Comparison of ENCODE assay signal across 9 cellular contexts in the genomic region with DNA sequence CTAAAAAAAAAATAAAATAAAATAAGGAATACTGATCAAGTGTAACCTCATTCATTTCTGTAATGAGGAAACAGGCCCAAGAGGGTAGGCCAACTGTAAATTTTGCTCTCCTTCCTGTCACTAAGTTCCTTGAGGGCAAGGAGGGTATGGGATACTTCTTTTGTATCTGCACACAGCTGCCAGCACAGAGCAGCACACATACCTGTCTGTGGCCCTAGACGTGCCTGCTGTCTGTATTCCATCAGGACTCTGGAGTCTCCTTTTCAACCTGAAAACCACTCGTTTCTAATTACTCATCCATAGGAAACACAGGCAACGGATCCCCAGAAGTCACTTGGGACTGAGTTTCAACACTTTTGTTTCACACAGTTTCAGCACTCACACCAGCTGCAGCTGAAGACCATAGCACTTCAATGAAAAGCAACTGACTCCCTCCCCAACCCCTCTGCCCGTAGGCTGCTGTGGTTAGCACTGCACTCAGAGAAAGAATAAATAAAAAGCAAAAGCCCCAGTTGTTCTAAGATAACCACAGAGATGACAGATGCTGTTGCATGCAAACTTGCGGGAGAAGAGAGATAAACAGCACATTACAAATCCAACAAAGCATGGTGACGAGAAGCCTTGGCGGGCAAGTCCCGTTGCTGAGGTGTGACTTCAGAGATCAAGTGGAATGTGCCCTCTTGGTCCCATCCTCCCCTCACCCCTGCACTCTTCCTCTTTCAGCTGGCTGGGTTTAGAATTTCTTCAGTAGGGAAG. TPM values are rescaled to one million over a fixed set of nuclear protein-coding genes. Genes with fewer than 3 reads are reported as not detected.
DNase-seq lines count a peak whose midpoint lies in the region; ATAC-seq, FAIRE-seq and TF ChIP-seq lines count a peak whose summit lies in the region.
"Had no signal": no experiment of that assay in that cellular context is flagged by ENCODE, and none has a peak within 500 bp of the region (broad histone marks: within the 10 kb centered on the region; RNA-seq: fewer than 3 reads in every experiment).

No MANE protein-coding gene starts in this region.

- peaks cover 18% of the 10 kb centered on the region for H3K4me1 Mint-ChIP-seq in endothelial cell (ENCODE audit: unreplicated experiment)

- intact Hi-C loops in K562 (cut with micrococcal nuclease) = no loop called here
- intact Hi-C loops in testis (cut with DNase I; ENCODE audit: low total_unique reads) = no loop called here

- POLR2A ChIA-PET in K562 (lab: Yijun Ruan, JAX) = no interaction called here

- CTCF ChIA-PET in K562 (lab: Yijun Ruan, JAX; ENCODE audit: low intra/inter-chr PET ratio) = no interaction called here

- no peaks in the 10 kb centered on the region for H3K9me1 ChIP-seq in K562 (ENCODE audit: control insufficient read depth, insufficient read depth, low read length)

- TF ChIP-seq POLR2A in K562 (conservative IDR thresholded peaks at IDR 0.05) (no peak), testis (IDR thresholded peaks at IDR 0.05) (no peak)

- no peak overlapping the region for H2AFZ ChIP-seq in K562 (ENCODE audit: low read depth, low read length)

- H3K27me3 Mint-ChIP-seq in endothelial cell (ENCODE audit: unreplicated experiment) = peaks cover 4% of the 10 kb centered on the region

- peaks cover 10% of the 10 kb centered on the region for H3K9me3 Mint-ChIP-seq in endothelial cell (ENCODE audit: unreplicated experiment)

- no peaks in the 10 kb centered on the region for H3K9me3 ChIP-seq in K562 (replicated peaks; ENCODE audit: control insufficient read depth, insufficient read depth, low read depth, low read length)
- H3K9me3 ChIP-seq in testis = no peaks in the 10 kb centered on the region
- no peaks in the 10 kb centered on the region for H3K9me3 ChIP-seq in BE2C

- no peak for TF ChIP-seq RAD21 in K562 (CRISPR knock-in tag; conservative IDR thresholded peaks at IDR 0.05 in 1 of 2, IDR thresholded peaks at IDR 0.05 in 1 of 2)

- H3K36me3 Mint-ChIP-seq in endothelial cell (ENCODE audit: low read depth, unreplicated experiment) = peaks cover 24% of the 10 kb centered on the region

- H3K4me2 ChIP-seq in K562 (ENCODE audit: insufficient read depth, low read length) = no peak overlapping the region

- no peaks in the 10 kb centered on the region for H4K20me1 ChIP-seq in K562 (replicated peaks; ENCODE audit: control insufficient read depth, insufficient read depth, low read length)

- H3K36me3 ChIP-seq in K562 (ENCODE audit: control insufficient read depth, insufficient read depth, low read length) = peaks cover 15% of the 10 kb centered on the region; the same call in 1 of the 3 replicates
- no peaks in the 10 kb centered on the region for H3K36me3 ChIP-seq in testis (ENCODE audit: low read depth, missing control alignments)
- H3K36me3 ChIP-seq in BE2C = no peaks in the 10 kb centered on the region

- H3K4me3 ChIP-seq in K562 = no peak overlapping the region
- no peak overlapping the region for H3K4me3 ChIP-seq in testis
- no peak overlapping the region for H3K4me3 ChIP-seq in BE2C (ENCODE audit: low read depth, low read length)

- no peak for TF ChIP-seq EP300 in K562 (IDR thresholded peaks at IDR 0.05; ENCODE audit: low read length)

- no peak for FAIRE-seq in K562 (lab: Jason Lieb, UNC)
- FAIRE-seq: endometrium had no signal

- peak; percentile 67 for DNase-seq in GM10266 (ENCODE audit: extremely low spot score)
- peak; percentile 96 for DNase-seq in MV-4-11 (lab: John Stamatoyannopoulos, UW)
- DNase-seq in K562 (ENCODE audit: extremely low read depth in 1 of 4, low spot score in 3 of 4) = peak in 2 of 4 experiments; percentile 8 to 9
- peak; percentile 37 for DNase-seq in stimulated activated CD8-positive, alpha-beta memory T cell treated with anti-CD3 and anti-CD28 coated beads, Interleukin-4, amount 100 ng/mL, for 48 hours
- no peak for DNase-seq in testis
- DNase-seq in endothelial cell (ENCODE audit: low spot score) = no peak
- no peak for DNase-seq in BE2C

- H3K27ac Mint-ChIP-seq in endothelial cell (ENCODE audit: unreplicated experiment) = no peak overlapping the region

- no peak overlapping the region for H3K4me3 Mint-ChIP-seq in endothelial cell (ENCODE audit: unreplicated experiment)

- WGBS in K562 (ENCODE audit: insufficient coverage, low coverage, missing lambda C conversion rate) = 48% methylated on average over 8 of the region's 8 CpGs
- 65 to 72% methylated on average over 8 of the region's 8 CpGs for WGBS in testis, 2 donors

- in situ Hi-C loops in K562 (cut with MboI) = no loop called here

- ATAC-seq in GM21619 (IDR thresholded peaks at IDR 0.05; ENCODE audit: unreplicated experiment) (peak; percentile 86), K562 (no peak)

- H3K27me3 ChIP-seq in K562 (ENCODE audit: control insufficient read depth in 2 of 2, insufficient read depth in 2 of 2, low read length in 2 of 2) (no peaks in the 10 kb centered on the region), testis (no peaks in the 10 kb centered on the region), BE2C (peaks cover 23% of the 10 kb centered on the region)

- no peaks in the 10 kb centered on the region for H3K79me2 ChIP-seq in K562 (ENCODE audit: control insufficient read depth, insufficient read depth, low read length)

- peaks cover 0 to 4% of the 10 kb centered on the region in 2 experiments; a peak in 2 of 5 replicates for H3K4me1 ChIP-seq in K562 (replicated peaks in 1 of 2; ENCODE audit: control insufficient read depth in 2 of 2, insufficient read depth in 2 of 2, low read length in 2 of 2)
- peaks cover 5% of the 10 kb centered on the region for H3K4me1 ChIP-seq in testis
- no peaks in the 10 kb centered on the region for H3K4me1 ChIP-seq in BE2C

- no peak overlapping the region for H3K9ac ChIP-seq in K562 (ENCODE audit: insufficient read depth in 1 of 2, low read depth in 2 of 2, low read length in 2 of 2)

- TF ChIP-seq CTCF in GM10266 (IDR thresholded peaks at IDR 0.05; ENCODE audit: control insufficient read depth, insufficient read depth, low read depth, missing control alignments) (no peak), K562 (IDR thresholded peaks at IDR 0.05 in 2 of 3, conservative IDR thresholded peaks at IDR 0.05 in 1 of 3; ENCODE audit: insufficient read depth in 2 of 3, low read depth in 1 of 3, low read length in 3 of 3) (no peak), testis (IDR thresholded peaks at IDR 0.05) (no peak), endothelial cell (IDR thresholded peaks at IDR 0.05; ENCODE audit: unreplicated experiment) (no peak), BE2C (IDR thresholded peaks at IDR 0.05; ENCODE audit: low read depth, low read length) (no peak)

- BruUV-seq in K562 (replicated peaks; lab: Mats Ljungman, UMichigan) = no TSS peak

- H3K27ac ChIP-seq in K562 (ENCODE audit: extremely low read depth, low read depth, low read length) = no peak overlapping the region
- no peak overlapping the region for H3K27ac ChIP-seq in testis

TF ChIP-seq in K562, 482 proteins besides CTCF, POLR2A, EP300 and RAD21:
- TF ChIP-seq ZNF830 (CRISPR knock-in tag; IDR thresholded peaks at IDR 0.05) (no peak), TAL1 (IDR thresholded peaks at IDR 0.05) (peak; percentile 22), CBFA2T3 (IDR thresholded peaks at IDR 0.05) (peak; percentile 36; the same call in 1 of the 2 replicates), HOXB6 (CRISPR knock-in tag; IDR thresholded peaks at IDR 0.05; ENCODE audit: borderline replicate concordance) (no peak), MEIS2 (IDR thresholded peaks at IDR 0.05; ENCODE audit: partially characterized antibody) (peak; percentile 39), TCF3 (CRISPR knock-in tag; IDR thresholded peaks at IDR 0.05) (peak; percentile 71)

RNA-seq across cellular contexts. Expression of gene CRACR2A, which starts 24.9 kb away (rescaled TPM):
- 44.8 and 46.3 TPM in 2 replicates for total RNA-seq in K562 (2011; cell fraction: chromatin; rRNA removed; ENCODE audit: low replicate concordance)
- total RNA-seq in K562 (2011; cell fraction: nucleolus; rRNA removed) = 26.6 and 28.7 TPM in 2 replicates
- total RNA-seq in K562 (2011; cell fraction: nucleoplasm; rRNA removed) = 30.8 and 33.4 TPM in 2 replicates
- total RNA-seq in K562 (2014; rRNA removed) = 10.4 and 13.2 TPM in 2 replicates
- 10.4 and 11.2 TPM in 2 replicates for total RNA-seq in K562 (2014; rRNA removed; fragmentation: Illumina TruSeq; extraction: Trizol)
- total RNA-seq in K562 (2015; rRNA removed; fragmentation: Illumina TruSeq; extraction: Trizol) = 8.8 and 9.1 TPM in 2 replicates
- 12.7 and 15.1 TPM in 2 replicates for total RNA-seq in K562 (2021)
- 8.1 and 10.3 TPM in 2 replicates for polyA plus RNA-seq in K562 (2011; rRNA removed)
- 4.7 and 5.6 TPM in 2 replicates for polyA plus RNA-seq in K562 (2011; cell fraction: cytosol; rRNA removed)
- polyA plus RNA-seq in K562 (2011; cell fraction: nucleus; rRNA removed) = 9.9 and 14.7 TPM in 2 replicates
- polyA plus RNA-seq in K562 (2012) = 5.5 and 7.5 TPM in 2 replicates
- polyA plus RNA-seq in K562 (2014; fragmentation: Illumina TruSeq; extraction: Trizol) = 10.2 and 11.6 TPM in 2 replicates
- 1 to 10 TPM; 2.1 to 2.3 TPM for polyA plus RNA-seq in K562 (2014; fragmentation: Nextera tagmentation; extraction: Ambion mirVana)
- 10.0 and 12.8 TPM in 2 replicates for polyA plus RNA-seq in K562 (2014; rRNA removed)
- polyA minus RNA-seq in K562 (2011; rRNA and poly(A)+ RNA removed) = 15.6 and 17.9 TPM in 2 replicates
- polyA minus RNA-seq in K562 (2011; cell fraction: cytosol; rRNA and poly(A)+ RNA removed) = 4.1 and 11.5 TPM in 2 replicates
- 18.2 and 20.4 TPM in 2 replicates for polyA minus RNA-seq in K562 (2011; cell fraction: nucleus; rRNA and poly(A)+ RNA removed)
- total RNA-seq in testis = 1 to 10 TPM; 4.0 to 5.0 TPM
- polyA plus RNA-seq in testis (ENCODE audit: insufficient read depth, low read depth, low replicate concordance) = 3.1 TPM
- 6.5 TPM for total RNA-seq in endothelial cell (ENCODE audit: unreplicated experiment)
- polyA plus RNA-seq in BE2C (2012; ENCODE audit: insufficient read depth, insufficient read length, low read depth) = 0.29 TPM

Comparison
In these comparisons a context has a peak if more than half of its experiments do, and no peak if none do; other contexts are left out.
1. DNase-seq: peak in GM10266 (single experiment), MV-4-11 (single experiment) and stimulated activated CD8-positive, alpha-beta memory T cell treated with anti-CD3 and anti-CD28 coated beads, Interleukin-4, amount 100 ng/mL, for 48 hours (single experiment); none in testis (single experiment), endothelial cell (single experiment) and BE2C (single experiment).